In the genomic region with DNA sequence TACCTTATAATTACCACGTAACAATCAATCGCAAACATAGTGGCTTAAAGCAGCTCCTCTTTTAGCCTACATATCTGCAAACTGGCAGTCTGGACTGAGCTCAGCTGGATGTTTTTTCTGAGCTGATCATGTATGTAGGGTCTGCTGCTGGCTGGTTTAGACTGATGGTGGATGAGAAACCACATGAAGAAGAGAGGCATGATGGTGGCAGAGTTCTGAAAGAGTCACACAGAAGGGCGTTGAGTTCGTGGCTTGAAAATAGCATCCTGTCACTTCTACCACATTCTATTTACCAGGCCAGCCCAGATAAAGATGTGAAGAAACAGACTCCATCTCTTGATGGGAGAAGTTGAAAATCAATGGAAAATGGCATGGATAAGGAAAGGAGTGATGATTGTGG, we compare ENCODE assay signal across 25 cellular contexts.
"Had no signal": no experiment of that assay in that cellular context is flagged by ENCODE, and none has a peak within 500 bp of the region (broad histone marks: within the 10 kb centered on the region; RNA-seq: fewer than 3 reads in every experiment).

No MANE protein-coding gene starts in this region.

- H3K27ac Mint-ChIP-seq: activated CD4-positive, alpha-beta memory T cell treated with anti-CD3 and anti-CD28 coated beads for 36 hours; activated CD4-positive, alpha-beta T cell treated with anti-CD3 and anti-CD28 coated beads for 36 hours; activated CD4-positive, alpha-beta T cell treated with anti-CD3 and anti-CD28 coated beads, Interleukin-2, amount 10 ng/mL, durations not matched to agents 24 days and 14 days; activated naive CD8-positive, alpha-beta T cell; activated T-helper 17 cell treated with anti-CD3 and anti-CD28 coated beads, Interleukin-2, amount 50 U/mL, for 72 hours; brain; dendritic cell treated with granulocyte-macrophage colony-stimulating factor and Interleukin-4, amounts not matched to agents 40 ng/mL and 50 ng/mL, for 4 days; endodermal cell had no signal

- H3K9me3 Mint-ChIP-seq: activated CD4-positive, alpha-beta memory T cell treated with anti-CD3 and anti-CD28 coated beads for 36 hours; activated CD4-positive, alpha-beta T cell treated with anti-CD3 and anti-CD28 coated beads, Interleukin-2, amount 10 ng/mL, durations not matched to agents 24 days and 14 days; activated T-cell treated with anti-CD3 and anti-CD28 coated beads, Interleukin-2, amount 50 U/mL, for 4 hours; activated T-helper 17 cell treated with anti-CD3 and anti-CD28 coated beads, Interleukin-2, amount 50 U/mL, for 72 hours; central memory CD8-positive, alpha-beta T cell; dendritic cell treated with granulocyte-macrophage colony-stimulating factor and Interleukin-4, amounts not matched to agents 40 ng/mL and 50 ng/mL, for 4 days had no signal

- H3K27me3 Mint-ChIP-seq: dendritic cell treated with granulocyte-macrophage colony-stimulating factor and Interleukin-4, amounts not matched to agents 40 ng/mL and 50 ng/mL, for 4 days had no signal

- H3K4me1 ChIP-seq: ascending aorta had no signal

- H3K4me3 ChIP-seq: ascending aorta, coronary artery, dorsolateral prefrontal cortex had no signal

- H3K4me1 Mint-ChIP-seq: activated CD4-positive, alpha-beta T cell treated with anti-CD3 and anti-CD28 coated beads for 36 hours; activated CD4-positive, alpha-beta T cell treated with anti-CD3 and anti-CD28 coated beads, Interleukin-2, amount 10 ng/mL, durations not matched to agents 24 days and 14 days; activated T-helper 17 cell treated with anti-CD3 and anti-CD28 coated beads, Interleukin-2, amount 50 U/mL, for 72 hours; brain; central memory CD8-positive, alpha-beta T cell had no signal

- H3K27ac ChIP-seq: ascending aorta, coronary artery, dorsolateral prefrontal cortex had no signal

- H3K9me3 ChIP-seq: ascending aorta had no signal

- H3K36me3 Mint-ChIP-seq: activated CD4-positive, alpha-beta memory T cell treated with anti-CD3 and anti-CD28 coated beads for 36 hours; activated naive CD8-positive, alpha-beta T cell; brain had no signal

- H3K27me3 ChIP-seq: ascending aorta, dorsolateral prefrontal cortex had no signal

- ATAC-seq: activated CD4-positive, alpha-beta T cell treated with anti-CD3 and anti-CD28 coated beads for 36 hours; activated T-cell treated with anti-CD3 and anti-CD28 coated beads, Interleukin-2, amount 50 U/mL, for 4 hours; activated T-helper 17 cell treated with anti-CD3 and anti-CD28 coated beads, Interleukin-2, amount 50 U/mL, for 72 hours; esophagus mucosa had no signal

- H3K4me3 Mint-ChIP-seq: activated CD4-positive, alpha-beta memory T cell treated with anti-CD3 and anti-CD28 coated beads for 36 hours; activated CD4-positive, alpha-beta T cell treated with anti-CD3 and anti-CD28 coated beads for 36 hours; activated CD4-positive, alpha-beta T cell treated with anti-CD3 and anti-CD28 coated beads, Interleukin-2, amount 10 ng/mL, durations not matched to agents 24 days and 14 days; activated naive CD8-positive, alpha-beta T cell; activated T-cell treated with anti-CD3 and anti-CD28 coated beads, Interleukin-2, amount 50 U/mL, for 4 hours; activated T-helper 17 cell treated with anti-CD3 and anti-CD28 coated beads, Interleukin-2, amount 50 U/mL, for 72 hours; brain; central memory CD8-positive, alpha-beta T cell; dendritic cell treated with granulocyte-macrophage colony-stimulating factor and Interleukin-4, amounts not matched to agents 40 ng/mL and 50 ng/mL, for 4 days; endodermal cell had no signal

- H3K36me3 ChIP-seq: ascending aorta had no signal

- DNase-seq: activated CD4-positive, alpha-beta memory T cell treated with anti-CD3 and anti-CD28 coated beads for 36 hours; activated CD4-positive, alpha-beta T cell treated with anti-CD3 and anti-CD28 coated beads for 36 hours; activated CD4-positive, alpha-beta T cell treated with anti-CD3 and anti-CD28 coated beads, Interleukin-2, amount 10 ng/mL, durations not matched to agents 24 days and 14 days; activated CD4-positive, CD25-positive, alpha-beta regulatory T cell; activated CD4-positive, CD25-positive, alpha-beta regulatory T cell treated with anti-CD3 and anti-CD28 coated beads, Interleukin-2, amount 50 U/mL, for 72 hours; activated CD8-positive, alpha-beta memory T cell treated with anti-CD3 and anti-CD28 coated beads for 24 hours; activated effector memory CD4-positive, alpha-beta T cell treated with Interleukin-2 at 50 U/mL for 16 hours; activated gamma-delta T cell treated with Interleukin-2 at 50 U/mL for 16 hours; activated naive CD4-positive, alpha-beta T cell treated with anti-CD3 and anti-CD28 coated beads, Interleukin-2, amount 50 U/mL, for 16 hours; activated naive CD4-positive, alpha-beta T cell treated with Interleukin-2 at 50 U/mL for 16 hours; activated T-cell treated with anti-CD3 and anti-CD28 coated beads, Interleukin-2, amount 50 U/mL, for 4 hours; dorsolateral prefrontal cortex; effector memory CD4-positive, alpha-beta T cell; endodermal cell; foreskin fibroblast; head of caudate nucleus; T-helper 2 cell had no signal
